Comparison of ENCODE assay signal across 20 cellular contexts in the genomic region with DNA sequence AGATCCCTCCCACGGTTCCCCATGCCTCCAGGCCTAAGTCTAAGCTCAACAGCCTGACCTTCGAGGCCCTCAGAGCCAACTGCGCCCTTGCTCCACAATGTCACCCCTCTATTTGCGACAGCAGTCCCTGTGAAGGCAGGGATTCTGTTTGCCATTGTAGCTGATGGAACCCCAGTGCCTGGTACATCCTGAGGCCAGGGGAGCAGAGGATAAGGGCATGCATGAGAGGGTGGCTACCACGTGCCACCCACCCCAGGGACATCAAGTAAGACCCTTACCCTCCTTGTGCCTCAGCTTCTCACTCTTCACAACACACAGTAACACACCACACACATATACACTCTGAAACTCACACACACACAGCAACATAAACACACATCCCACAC.
"Had no signal": no experiment of that assay in that cellular context is flagged by ENCODE, and none has a peak within 500 bp of the region (broad histone marks: within the 10 kb centered on the region; RNA-seq: fewer than 3 reads in every experiment).

No MANE protein-coding gene starts in this region.

- H3K9me3 ChIP-seq: gastrocnemius medialis, left ventricle myocardium inferior, prostate gland, right atrium auricular region, transverse colon had no signal

- FAIRE-seq: colon, endometrium had no signal

- H3K27me3 ChIP-seq: gastrocnemius medialis, right atrium auricular region, transverse colon had no signal

- H3K9me3 Mint-ChIP-seq: activated B cell treated with CpG ODN at 0.5 μM for 24 hours; activated CD8-positive, alpha-beta T cell treated with anti-CD3 and anti-CD28 coated beads for 36 hours; activated naive CD8-positive, alpha-beta T cell treated with anti-CD3 and anti-CD28 coated beads for 36 hours; activated T-helper 17 cell treated with anti-CD3 and anti-CD28 coated beads, Interleukin-2, amount 50 U/mL, for 72 hours; natural killer cell; stimulated activated naive CD8-positive, alpha-beta T cell treated with anti-CD3 and anti-CD28 coated beads, Interleukin-15, Interleukin-2, amounts not matched to agents 100 ng/mL and 50 ng/mL, for 24 hours had no signal

- DNase-seq: activated B cell treated with CpG ODN at 0.5 μM for 24 hours; activated CD4-positive, alpha-beta T cell treated with anti-CD3 and anti-CD28 coated beads for 48 hours; activated CD8-positive, alpha-beta T cell treated with anti-CD3 and anti-CD28 coated beads for 36 hours; activated naive CD4-positive, alpha-beta T cell; activated naive CD8-positive, alpha-beta T cell treated with anti-CD3 and anti-CD28 coated beads for 36 hours; activated T-cell treated with anti-CD3 and anti-CD28 coated beads, Interleukin-2, amount 50 U/mL, for 1 hour; amniotic stem cell; caudate nucleus; left ventricle myocardium inferior; natural killer cell; T-cell; transverse colon had no signal

- H3K4me1 Mint-ChIP-seq: activated naive CD8-positive, alpha-beta T cell treated with anti-CD3 and anti-CD28 coated beads for 36 hours; activated T-helper 17 cell treated with anti-CD3 and anti-CD28 coated beads, Interleukin-2, amount 50 U/mL, for 72 hours; natural killer cell had no signal

- H3K4me3 ChIP-seq: gastrocnemius medialis, heart left ventricle, left ventricle myocardium inferior, prostate gland, right atrium auricular region, transverse colon had no signal

- H3K27ac Mint-ChIP-seq: activated B cell treated with CpG ODN at 0.5 μM for 24 hours; activated CD8-positive, alpha-beta T cell treated with anti-CD3 and anti-CD28 coated beads for 36 hours; activated naive CD8-positive, alpha-beta T cell treated with anti-CD3 and anti-CD28 coated beads for 36 hours; activated T-helper 17 cell treated with anti-CD3 and anti-CD28 coated beads, Interleukin-2, amount 50 U/mL, for 72 hours; natural killer cell; stimulated activated naive CD8-positive, alpha-beta T cell treated with anti-CD3 and anti-CD28 coated beads, Interleukin-15, Interleukin-2, amounts not matched to agents 100 ng/mL and 50 ng/mL, for 24 hours; T-cell had no signal

- ATAC-seq: activated CD8-positive, alpha-beta T cell treated with anti-CD3 and anti-CD28 coated beads for 36 hours; activated T-helper 17 cell treated with anti-CD3 and anti-CD28 coated beads, Interleukin-2, amount 50 U/mL, for 72 hours; gastrocnemius medialis; T-cell had no signal

- H3K4me3 Mint-ChIP-seq: activated B cell treated with CpG ODN at 0.5 μM for 24 hours; activated CD8-positive, alpha-beta T cell treated with anti-CD3 and anti-CD28 coated beads for 36 hours; activated naive CD8-positive, alpha-beta T cell treated with anti-CD3 and anti-CD28 coated beads for 36 hours; activated T-helper 17 cell treated with anti-CD3 and anti-CD28 coated beads, Interleukin-2, amount 50 U/mL, for 72 hours; natural killer cell; stimulated activated naive CD8-positive, alpha-beta T cell treated with anti-CD3 and anti-CD28 coated beads, Interleukin-15, Interleukin-2, amounts not matched to agents 100 ng/mL and 50 ng/mL, for 24 hours; T-cell had no signal

- H3K36me3 Mint-ChIP-seq: activated naive CD8-positive, alpha-beta T cell treated with anti-CD3 and anti-CD28 coated beads for 36 hours; natural killer cell; T-cell had no signal

- H3K27ac ChIP-seq: gastrocnemius medialis, left ventricle myocardium inferior, prostate gland, right atrium auricular region had no signal

- H3K4me1 ChIP-seq: left ventricle myocardium inferior, prostate gland had no signal

- H3K36me3 ChIP-seq: gastrocnemius medialis, heart left ventricle, left ventricle myocardium inferior, prostate gland, right atrium auricular region, transverse colon had no signal

- H3K27me3 Mint-ChIP-seq: activated B cell treated with CpG ODN at 0.5 μM for 24 hours had no signal
